Comparison of ENCODE assay signal across 2 cellular contexts in the genomic region with DNA sequence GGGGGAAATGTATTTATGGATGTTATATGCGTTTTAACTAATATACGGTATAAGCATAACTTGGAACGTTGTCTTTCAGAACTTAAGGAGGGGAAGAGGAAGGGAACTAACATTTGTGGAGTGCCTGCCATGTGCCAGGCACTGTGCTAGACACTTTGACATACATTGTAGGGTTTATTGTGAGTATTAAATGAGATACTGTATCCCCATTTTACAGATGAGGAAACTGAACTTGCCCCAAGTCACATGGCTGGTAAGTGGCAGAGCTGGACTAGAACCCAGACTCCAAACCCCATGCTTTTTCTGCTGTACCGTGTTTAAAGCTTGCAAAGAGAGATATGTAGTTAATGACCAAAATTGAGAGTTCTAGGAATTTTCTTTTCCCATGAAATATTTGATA.
A peak's percentile ranks its signal among the peaks of the same experiment; 100 is the strongest.
TF ChIP-seq lines count a peak whose summit lies in the region.

No MANE protein-coding gene starts in this region.

TF ChIP-seq in HEK293, 187 proteins besides CTCF, POLR2A, EP300 and RAD21 (continued from another document):
- TF ChIP-seq, protein P1, sequence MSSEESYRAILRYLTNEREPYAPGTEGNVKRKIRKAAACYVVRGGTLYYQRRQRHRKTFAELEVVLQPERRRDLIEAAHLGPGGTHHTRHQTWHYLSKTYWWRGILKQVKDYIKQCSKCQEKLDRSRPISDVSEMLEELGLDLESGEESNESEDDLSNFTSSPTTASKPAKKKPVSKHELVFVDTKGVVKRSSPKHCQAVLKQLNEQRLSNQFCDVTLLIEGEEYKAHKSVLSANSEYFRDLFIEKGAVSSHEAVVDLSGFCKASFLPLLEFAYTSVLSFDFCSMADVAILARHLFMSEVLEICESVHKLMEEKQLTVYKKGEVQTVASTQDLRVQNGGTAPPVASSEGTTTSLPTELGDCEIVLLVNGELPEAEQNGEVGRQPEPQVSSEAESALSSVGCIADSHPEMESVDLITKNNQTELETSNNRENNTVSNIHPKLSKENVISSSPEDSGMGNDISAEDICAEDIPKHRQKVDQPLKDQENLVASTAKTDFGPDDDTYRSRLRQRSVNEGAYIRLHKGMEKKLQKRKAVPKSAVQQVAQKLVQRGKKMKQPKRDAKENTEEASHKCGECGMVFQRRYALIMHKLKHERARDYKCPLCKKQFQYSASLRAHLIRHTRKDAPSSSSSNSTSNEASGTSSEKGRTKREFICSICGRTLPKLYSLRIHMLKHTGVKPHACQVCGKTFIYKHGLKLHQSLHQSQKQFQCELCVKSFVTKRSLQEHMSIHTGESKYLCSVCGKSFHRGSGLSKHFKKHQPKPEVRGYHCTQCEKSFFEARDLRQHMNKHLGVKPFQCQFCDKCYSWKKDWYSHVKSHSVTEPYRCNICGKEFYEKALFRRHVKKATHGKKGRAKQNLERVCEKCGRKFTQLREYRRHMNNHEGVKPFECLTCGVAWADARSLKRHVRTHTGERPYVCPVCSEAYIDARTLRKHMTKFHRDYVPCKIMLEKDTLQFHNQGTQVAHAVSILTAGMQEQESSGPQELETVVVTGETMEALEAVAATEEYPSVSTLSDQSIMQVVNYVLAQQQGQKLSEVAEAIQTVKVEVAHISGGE (tag by site-specific recombination; conservative IDR thresholded peaks at IDR 0.05; ENCODE audit: low read depth): no peak

TF ChIP-seq in K562, 482 proteins besides CTCF, POLR2A, EP300 and RAD21 (continued from another document and continues in another):
- TF ChIP-seq, protein P2, sequence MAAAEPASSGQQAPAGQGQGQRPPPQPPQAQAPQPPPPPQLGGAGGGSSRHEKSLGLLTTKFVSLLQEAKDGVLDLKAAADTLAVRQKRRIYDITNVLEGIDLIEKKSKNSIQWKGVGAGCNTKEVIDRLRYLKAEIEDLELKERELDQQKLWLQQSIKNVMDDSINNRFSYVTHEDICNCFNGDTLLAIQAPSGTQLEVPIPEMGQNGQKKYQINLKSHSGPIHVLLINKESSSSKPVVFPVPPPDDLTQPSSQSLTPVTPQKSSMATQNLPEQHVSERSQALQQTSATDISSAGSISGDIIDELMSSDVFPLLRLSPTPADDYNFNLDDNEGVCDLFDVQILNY (CRISPR knock-in tag; IDR thresholded peaks at IDR 0.05): no peak
- TF ChIP-seq RB1 (IDR thresholded peaks at IDR 0.05; ENCODE audit: low read depth) (no peak), ARNT (IDR thresholded peaks at IDR 0.05) (no peak), ZNF41 (CRISPR knock-in tag; conservative IDR thresholded peaks at IDR 0.05) (no peak), FOXK1 (CRISPR knock-in tag; IDR thresholded peaks at IDR 0.05; ENCODE audit: borderline replicate concordance) (no peak), ZNF668 (CRISPR knock-in tag; IDR thresholded peaks at IDR 0.05) (no peak), ELF2 (CRISPR knock-in tag; IDR thresholded peaks at IDR 0.05) (no peak), CREB1 (IDR thresholded peaks at IDR 0.05) (no peak), CREB1 (CRISPR knock-in tag; IDR thresholded peaks at IDR 0.05) (no peak), BRCA1 (IDR thresholded peaks at IDR 0.05) (no peak), BRCA1 (CRISPR knock-in tag; IDR thresholded peaks at IDR 0.05) (no peak), KLF10 (CRISPR knock-in tag; IDR thresholded peaks at IDR 0.05) (no peak), RCOR1 (IDR thresholded peaks at IDR 0.05; ENCODE audit: borderline replicate concordance in 1 of 2, low read depth in 2 of 2, low read length in 2 of 2) (0 out of 4 replicates have a peak, but pooled peaks of 1 of the 2 experiments have one; percentile 8), ZEB2 (IDR thresholded peaks at IDR 0.05) (no peak), EHMT2 (IDR thresholded peaks at IDR 0.05) (no peak), SMARCA4 (IDR thresholded peaks at IDR 0.05) (no peak), MXI1 (IDR thresholded peaks at IDR 0.05; ENCODE audit: low read depth, low read length) (no peak), ZNF589 (CRISPR knock-in tag; IDR thresholded peaks at IDR 0.05; ENCODE audit: low read depth) (no peak), SAFB (IDR thresholded peaks at IDR 0.05; ENCODE audit: borderline replicate concordance, low read depth, low read length) (no peak), MEIS2 (IDR thresholded peaks at IDR 0.05; ENCODE audit: partially characterized antibody) (no peak), YY1 (IDR thresholded peaks at IDR 0.05; ENCODE audit: borderline replicate concordance in 1 of 3, control insufficient read depth in 1 of 3, extremely low read depth in 1 of 3, insufficient read depth in 3 of 3, insufficient read length in 1 of 3, insufficient replicate concordance in 2 of 3, low read depth in 1 of 3, low read length in 2 of 3) (no peak)
- TF ChIP-seq, protein P3, sequence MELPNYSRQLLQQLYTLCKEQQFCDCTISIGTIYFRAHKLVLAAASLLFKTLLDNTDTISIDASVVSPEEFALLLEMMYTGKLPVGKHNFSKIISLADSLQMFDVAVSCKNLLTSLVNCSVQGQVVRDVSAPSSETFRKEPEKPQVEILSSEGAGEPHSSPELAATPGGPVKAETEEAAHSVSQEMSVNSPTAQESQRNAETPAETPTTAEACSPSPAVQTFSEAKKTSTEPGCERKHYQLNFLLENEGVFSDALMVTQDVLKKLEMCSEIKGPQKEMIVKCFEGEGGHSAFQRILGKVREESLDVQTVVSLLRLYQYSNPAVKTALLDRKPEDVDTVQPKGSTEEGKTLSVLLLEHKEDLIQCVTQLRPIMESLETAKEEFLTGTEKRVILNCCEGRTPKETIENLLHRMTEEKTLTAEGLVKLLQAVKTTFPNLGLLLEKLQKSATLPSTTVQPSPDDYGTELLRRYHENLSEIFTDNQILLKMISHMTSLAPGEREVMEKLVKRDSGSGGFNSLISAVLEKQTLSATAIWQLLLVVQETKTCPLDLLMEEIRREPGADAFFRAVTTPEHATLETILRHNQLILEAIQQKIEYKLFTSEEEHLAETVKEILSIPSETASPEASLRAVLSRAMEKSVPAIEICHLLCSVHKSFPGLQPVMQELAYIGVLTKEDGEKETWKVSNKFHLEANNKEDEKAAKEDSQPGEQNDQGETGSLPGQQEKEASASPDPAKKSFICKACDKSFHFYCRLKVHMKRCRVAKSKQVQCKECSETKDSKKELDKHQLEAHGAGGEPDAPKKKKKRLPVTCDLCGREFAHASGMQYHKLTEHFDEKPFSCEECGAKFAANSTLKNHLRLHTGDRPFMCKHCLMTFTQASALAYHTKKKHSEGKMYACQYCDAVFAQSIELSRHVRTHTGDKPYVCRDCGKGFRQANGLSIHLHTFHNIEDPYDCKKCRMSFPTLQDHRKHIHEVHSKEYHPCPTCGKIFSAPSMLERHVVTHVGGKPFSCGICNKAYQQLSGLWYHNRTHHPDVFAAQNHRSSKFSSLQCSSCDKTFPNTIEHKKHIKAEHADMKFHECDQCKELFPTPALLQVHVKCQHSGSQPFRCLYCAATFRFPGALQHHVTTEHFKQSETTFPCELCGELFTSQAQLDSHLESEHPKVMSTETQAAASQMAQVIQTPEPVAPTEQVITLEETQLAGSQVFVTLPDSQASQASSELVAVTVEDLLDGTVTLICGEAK (IDR thresholded peaks at IDR 0.05): no peak
- TF ChIP-seq, protein P3 (CRISPR knock-in tag; IDR thresholded peaks at IDR 0.05): no peak
- TF ChIP-seq, protein P4, sequence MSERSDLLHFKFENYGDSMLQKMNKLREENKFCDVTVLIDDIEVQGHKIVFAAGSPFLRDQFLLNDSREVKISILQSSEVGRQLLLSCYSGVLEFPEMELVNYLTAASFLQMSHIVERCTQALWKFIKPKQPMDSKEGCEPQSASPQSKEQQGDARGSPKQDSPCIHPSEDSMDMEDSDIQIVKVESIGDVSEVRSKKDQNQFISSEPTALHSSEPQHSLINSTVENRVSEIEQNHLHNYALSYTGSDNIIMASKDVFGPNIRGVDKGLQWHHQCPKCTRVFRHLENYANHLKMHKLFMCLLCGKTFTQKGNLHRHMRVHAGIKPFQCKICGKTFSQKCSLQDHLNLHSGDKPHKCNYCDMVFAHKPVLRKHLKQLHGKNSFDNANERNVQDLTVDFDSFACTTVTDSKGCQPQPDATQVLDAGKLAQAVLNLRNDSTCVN (CRISPR knock-in tag; IDR thresholded peaks at IDR 0.05): no peak
- TF ChIP-seq, protein P5, sequence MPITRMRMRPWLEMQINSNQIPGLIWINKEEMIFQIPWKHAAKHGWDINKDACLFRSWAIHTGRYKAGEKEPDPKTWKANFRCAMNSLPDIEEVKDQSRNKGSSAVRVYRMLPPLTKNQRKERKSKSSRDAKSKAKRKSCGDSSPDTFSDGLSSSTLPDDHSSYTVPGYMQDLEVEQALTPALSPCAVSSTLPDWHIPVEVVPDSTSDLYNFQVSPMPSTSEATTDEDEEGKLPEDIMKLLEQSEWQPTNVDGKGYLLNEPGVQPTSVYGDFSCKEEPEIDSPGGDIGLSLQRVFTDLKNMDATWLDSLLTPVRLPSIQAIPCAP (CRISPR knock-in tag; IDR thresholded peaks at IDR 0.05; ENCODE audit: borderline replicate concordance): no peak
- TF ChIP-seq, protein P6, sequence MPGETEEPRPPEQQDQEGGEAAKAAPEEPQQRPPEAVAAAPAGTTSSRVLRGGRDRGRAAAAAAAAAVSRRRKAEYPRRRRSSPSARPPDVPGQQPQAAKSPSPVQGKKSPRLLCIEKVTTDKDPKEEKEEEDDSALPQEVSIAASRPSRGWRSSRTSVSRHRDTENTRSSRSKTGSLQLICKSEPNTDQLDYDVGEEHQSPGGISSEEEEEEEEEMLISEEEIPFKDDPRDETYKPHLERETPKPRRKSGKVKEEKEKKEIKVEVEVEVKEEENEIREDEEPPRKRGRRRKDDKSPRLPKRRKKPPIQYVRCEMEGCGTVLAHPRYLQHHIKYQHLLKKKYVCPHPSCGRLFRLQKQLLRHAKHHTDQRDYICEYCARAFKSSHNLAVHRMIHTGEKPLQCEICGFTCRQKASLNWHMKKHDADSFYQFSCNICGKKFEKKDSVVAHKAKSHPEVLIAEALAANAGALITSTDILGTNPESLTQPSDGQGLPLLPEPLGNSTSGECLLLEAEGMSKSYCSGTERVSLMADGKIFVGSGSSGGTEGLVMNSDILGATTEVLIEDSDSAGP (CRISPR knock-in tag; IDR thresholded peaks at IDR 0.05): no peak
- TF ChIP-seq, protein P7, sequence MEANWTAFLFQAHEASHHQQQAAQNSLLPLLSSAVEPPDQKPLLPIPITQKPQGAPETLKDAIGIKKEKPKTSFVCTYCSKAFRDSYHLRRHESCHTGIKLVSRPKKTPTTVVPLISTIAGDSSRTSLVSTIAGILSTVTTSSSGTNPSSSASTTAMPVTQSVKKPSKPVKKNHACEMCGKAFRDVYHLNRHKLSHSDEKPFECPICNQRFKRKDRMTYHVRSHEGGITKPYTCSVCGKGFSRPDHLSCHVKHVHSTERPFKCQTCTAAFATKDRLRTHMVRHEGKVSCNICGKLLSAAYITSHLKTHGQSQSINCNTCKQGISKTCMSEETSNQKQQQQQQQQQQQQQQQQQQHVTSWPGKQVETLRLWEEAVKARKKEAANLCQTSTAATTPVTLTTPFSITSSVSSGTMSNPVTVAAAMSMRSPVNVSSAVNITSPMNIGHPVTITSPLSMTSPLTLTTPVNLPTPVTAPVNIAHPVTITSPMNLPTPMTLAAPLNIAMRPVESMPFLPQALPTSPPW (CRISPR knock-in tag; IDR thresholded peaks at IDR 0.05): no peak
- TF ChIP-seq, protein P8, sequence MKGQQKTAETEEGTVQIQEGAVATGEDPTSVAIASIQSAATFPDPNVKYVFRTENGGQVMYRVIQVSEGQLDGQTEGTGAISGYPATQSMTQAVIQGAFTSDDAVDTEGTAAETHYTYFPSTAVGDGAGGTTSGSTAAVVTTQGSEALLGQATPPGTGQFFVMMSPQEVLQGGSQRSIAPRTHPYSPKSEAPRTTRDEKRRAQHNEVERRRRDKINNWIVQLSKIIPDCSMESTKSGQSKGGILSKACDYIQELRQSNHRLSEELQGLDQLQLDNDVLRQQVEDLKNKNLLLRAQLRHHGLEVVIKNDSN (CRISPR knock-in tag; IDR thresholded peaks at IDR 0.05): no peak
- TF ChIP-seq, protein P9, sequence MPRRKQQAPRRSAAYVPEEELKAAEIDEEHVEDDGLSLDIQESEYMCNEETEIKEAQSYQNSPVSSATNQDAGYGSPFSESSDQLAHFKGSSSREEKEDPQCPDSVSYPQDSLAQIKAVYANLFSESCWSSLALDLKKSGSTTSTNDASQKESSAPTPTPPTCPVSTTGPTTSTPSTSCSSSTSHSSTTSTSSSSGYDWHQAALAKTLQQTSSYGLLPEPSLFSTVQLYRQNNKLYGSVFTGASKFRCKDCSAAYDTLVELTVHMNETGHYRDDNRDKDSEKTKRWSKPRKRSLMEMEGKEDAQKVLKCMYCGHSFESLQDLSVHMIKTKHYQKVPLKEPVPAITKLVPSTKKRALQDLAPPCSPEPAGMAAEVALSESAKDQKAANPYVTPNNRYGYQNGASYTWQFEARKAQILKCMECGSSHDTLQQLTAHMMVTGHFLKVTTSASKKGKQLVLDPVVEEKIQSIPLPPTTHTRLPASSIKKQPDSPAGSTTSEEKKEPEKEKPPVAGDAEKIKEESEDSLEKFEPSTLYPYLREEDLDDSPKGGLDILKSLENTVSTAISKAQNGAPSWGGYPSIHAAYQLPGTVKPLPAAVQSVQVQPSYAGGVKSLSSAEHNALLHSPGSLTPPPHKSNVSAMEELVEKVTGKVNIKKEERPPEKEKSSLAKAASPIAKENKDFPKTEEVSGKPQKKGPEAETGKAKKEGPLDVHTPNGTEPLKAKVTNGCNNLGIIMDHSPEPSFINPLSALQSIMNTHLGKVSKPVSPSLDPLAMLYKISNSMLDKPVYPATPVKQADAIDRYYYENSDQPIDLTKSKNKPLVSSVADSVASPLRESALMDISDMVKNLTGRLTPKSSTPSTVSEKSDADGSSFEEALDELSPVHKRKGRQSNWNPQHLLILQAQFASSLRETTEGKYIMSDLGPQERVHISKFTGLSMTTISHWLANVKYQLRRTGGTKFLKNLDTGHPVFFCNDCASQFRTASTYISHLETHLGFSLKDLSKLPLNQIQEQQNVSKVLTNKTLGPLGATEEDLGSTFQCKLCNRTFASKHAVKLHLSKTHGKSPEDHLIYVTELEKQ (CRISPR knock-in tag; IDR thresholded peaks at IDR 0.05): no peak
